8 cellular contexts compared by ENCODE assay signal in the genomic region with DNA sequence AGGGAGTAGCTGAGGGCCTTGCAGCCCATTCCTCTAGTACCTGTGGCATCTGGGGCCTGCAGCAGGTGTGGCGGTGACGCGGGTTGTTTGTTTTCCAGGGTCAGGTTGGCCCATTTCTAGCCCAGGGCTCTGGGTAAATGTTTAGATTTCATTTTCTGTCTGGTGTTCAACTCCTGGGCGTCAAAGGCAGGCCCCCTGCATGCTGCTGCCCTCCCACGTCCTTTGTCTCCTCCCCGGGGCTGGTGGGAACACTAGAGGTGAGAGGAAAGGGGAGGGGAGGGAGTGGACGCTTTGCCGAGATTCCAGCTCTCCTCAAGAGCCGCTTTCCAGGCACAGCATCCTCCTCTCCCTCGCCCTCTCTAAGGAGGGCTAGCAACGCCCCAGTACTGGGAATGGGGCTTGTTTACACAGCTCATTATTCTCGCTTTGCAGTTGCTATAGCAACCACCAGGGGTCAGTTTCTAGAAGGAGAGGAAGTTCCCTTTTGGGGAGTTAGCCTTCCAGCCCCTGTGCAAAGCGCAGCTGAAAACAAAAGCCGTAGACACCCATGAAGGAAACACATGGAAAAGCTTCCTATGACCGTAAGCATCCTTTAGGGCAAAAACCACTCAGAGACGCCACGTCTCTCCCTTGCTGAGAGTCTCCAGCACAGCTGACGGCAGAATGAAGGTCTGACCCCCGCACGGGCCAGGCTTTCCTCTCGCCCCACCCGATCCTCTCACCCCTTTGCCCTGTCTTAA.
DNase-seq lines count a peak whose midpoint lies in the region; ATAC-seq, FAIRE-seq and TF ChIP-seq lines count a peak whose summit lies in the region.

No MANE protein-coding gene starts in this region.

- 44 to 50% methylated on average over 19 to 22 of the region's 22 CpGs for WGBS in pancreas, 2 donors

- POLR2A ChIA-PET in AG04449 (lab: Yijun Ruan, JAX), result no interaction called here

- H3K36me3 ChIP-seq in WERI-Rb-1 (no peaks in the 10 kb centered on the region), pancreas (no peaks in the 10 kb centered on the region)

- no peaks in the 10 kb centered on the region for H3K27me3 ChIP-seq in WERI-Rb-1 (ENCODE audit: insufficient read depth, low read depth, severe bottlenecking)
- no peaks in the 10 kb centered on the region for H3K27me3 ChIP-seq in pancreas

- TF ChIP-seq CTCF in AG04449 (IDR thresholded peaks at IDR 0.05; ENCODE audit: insufficient read depth, low read length, missing control alignments), result peak; percentile 54
- peak; percentile 70 for TF ChIP-seq CTCF in GM12872 (IDR thresholded peaks at IDR 0.05; ENCODE audit: insufficient read depth, low read depth, low read length)
- peak; percentile 75 for TF ChIP-seq CTCF in WERI-Rb-1 (IDR thresholded peaks at IDR 0.05; ENCODE audit: low read depth, low read length)
- peak in 2 of 4 donors; percentile 19 to 40 for TF ChIP-seq CTCF in pancreas (IDR thresholded peaks at IDR 0.05)

- DNase-seq in AG04449 (ENCODE audit: low read depth, low spot score) (no peak), NCI-H1417 treated with DMSO at 0.1 percent for 48 hours (lab: John Stamatoyannopoulos, UW) (peak; percentile 13), WERI-Rb-1 (peak; percentile 88), Right ventricle myocardium superior (no peak), pancreas (peak; percentile 72 to 81 (median 78))
- DNase-seq in activated CD4-positive, CD25-positive, alpha-beta regulatory T cell treated with anti-CD3 and anti-CD28 coated beads, Interleukin-2, amount 50 U/mL, for 72 hours, result no peak

- no peak for FAIRE-seq in pancreas (lab: Jason Lieb, UNC)

- peak overlapping the region; percentile 20 for H3K27ac ChIP-seq in WERI-Rb-1
- peak overlapping the region; percentile 61 to 78 (median 73) for H3K27ac ChIP-seq in pancreas

- CTCF ChIA-PET in AG04449 (lab: Yijun Ruan, JAX), result interaction anchor here (0.6 to 2.0 kb wide), 24 partner anchors 9 to 516 kb away, joined by 3 to 11 read pairs (median 4); no protein-coding TSS in a partner anchor

- intact Hi-C loops in Right ventricle myocardium superior (cut with DNase I) (loop anchor here (10.0 kb wide), 1 partner anchor 146 kb away; no protein-coding TSS in a partner anchor), pancreas (cut with DNase I) (no loop called here)

- peaks cover 3 to 14% (median 5%) of the 10 kb centered on the region in 3 donors for H3K4me1 ChIP-seq in pancreas

- H3K9me3 ChIP-seq in WERI-Rb-1 (ENCODE audit: severe bottlenecking) (peaks cover 4% of the 10 kb centered on the region), pancreas (no peaks in the 10 kb centered on the region)

- peak overlapping the region; percentile 20 for H3K4me3 ChIP-seq in AG04449 (ENCODE audit: low read depth, low read length)
- H3K4me3 ChIP-seq in WERI-Rb-1 (ENCODE audit: low read depth, low read length), result no peak overlapping the region
- H3K4me3 ChIP-seq in pancreas, result no peak overlapping the region

- ATAC-seq in HG02678 (IDR thresholded peaks at IDR 0.05; ENCODE audit: unreplicated experiment), result peak; percentile 92
- peak; percentile 90 for ATAC-seq in Right ventricle myocardium superior (ENCODE audit: poor library complexity)
- peak; percentile 93 to 96 (median 96) for ATAC-seq in pancreas

Comparison
In these comparisons a context has a peak if more than half of its experiments do, and no peak if none do; other contexts are left out.
1. DNase-seq: peak in NCI-H1417 treated with DMSO at 0.1 percent for 48 hours (single experiment), WERI-Rb-1 (single experiment) and pancreas (6 of 6); none in AG04449 (single experiment), Right ventricle myocardium superior (single experiment) and activated CD4-positive, CD25-positive, alpha-beta regulatory T cell treated with anti-CD3 and anti-CD28 coated beads, Interleukin-2, amount 50 U/mL, for 72 hours (single experiment).
2. Peak in every context shown above with its lines, with median percentiles within 50 percentile points of each other: ATAC-seq.